8 cellular contexts compared by ENCODE assay signal in the genomic region with DNA sequence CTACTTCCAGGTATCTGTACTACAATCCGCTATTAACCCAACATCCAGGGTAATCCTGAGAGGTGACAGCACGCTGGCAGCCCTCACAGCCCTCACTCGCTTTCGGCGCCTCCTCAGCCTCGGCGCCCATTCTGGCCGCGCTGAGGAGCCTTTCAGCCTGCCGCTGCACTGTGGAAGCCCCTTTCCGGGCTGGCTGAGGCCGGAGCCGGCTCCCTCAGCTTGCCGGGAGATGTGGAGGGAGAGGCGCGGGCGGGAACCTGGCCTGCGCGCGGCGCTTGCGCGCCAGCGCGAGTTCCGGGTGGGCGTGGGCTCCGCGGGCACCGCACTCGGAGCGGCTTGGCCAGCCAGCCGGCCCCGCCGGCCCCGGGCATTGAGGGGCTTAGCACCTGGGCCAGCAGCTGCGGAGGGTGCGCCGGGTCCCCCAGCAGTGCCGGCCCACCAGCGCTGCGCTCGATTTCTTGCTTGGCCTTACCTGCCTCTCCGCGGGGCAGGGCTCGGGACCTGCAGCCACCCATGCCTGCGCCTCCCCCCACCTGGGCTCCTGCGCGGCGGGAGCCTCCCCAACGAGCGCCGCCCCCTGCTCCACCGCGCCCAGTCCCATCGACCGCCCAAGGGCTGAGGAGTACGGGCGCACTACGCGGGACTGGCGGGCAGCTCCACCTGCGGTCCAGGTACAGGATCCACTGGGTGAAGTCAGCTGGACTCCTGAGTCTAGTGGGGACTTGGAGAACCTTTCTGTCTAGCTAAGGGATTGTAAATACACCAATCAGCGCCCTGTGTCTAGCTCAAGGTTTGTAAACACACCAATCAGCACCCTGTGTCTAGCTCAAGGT.
DNase-seq lines count a peak whose midpoint lies in the region; ATAC-seq and TF ChIP-seq lines count a peak whose summit lies in the region.

No MANE protein-coding gene starts in this region.

- no peak overlapping the region for H3K9ac ChIP-seq in HUES6 (ENCODE audit: low read length)

- TF ChIP-seq CTCF in uterus (IDR thresholded peaks at IDR 0.05) = no peak

- H3K4me3 Mint-ChIP-seq in central memory CD8-positive, alpha-beta T cell = peak overlapping the region; percentile 26
- peak overlapping the region; percentile 60 for H3K4me3 Mint-ChIP-seq in memory B cell

- H3K27me3 Mint-ChIP-seq in central memory CD8-positive, alpha-beta T cell = peaks cover 24% of the 10 kb centered on the region
- H3K27me3 Mint-ChIP-seq in memory B cell = peaks cover 9% of the 10 kb centered on the region

- H3K36me3 Mint-ChIP-seq in central memory CD8-positive, alpha-beta T cell (ENCODE audit: insufficient read depth) = no peaks in the 10 kb centered on the region
- no peaks in the 10 kb centered on the region for H3K36me3 Mint-ChIP-seq in memory B cell

- H3K9me3 Mint-ChIP-seq in central memory CD8-positive, alpha-beta T cell = no peaks in the 10 kb centered on the region
- no peaks in the 10 kb centered on the region for H3K9me3 Mint-ChIP-seq in memory B cell

- H3K4me1 ChIP-seq in HUES6 (ENCODE audit: control insufficient read depth, insufficient read depth, low read length) (no peaks in the 10 kb centered on the region), uterus (no peaks in the 10 kb centered on the region)

- H3K9me3 ChIP-seq in HUES6 (ENCODE audit: control insufficient read depth, insufficient read depth, low read depth, low read length) (no peaks in the 10 kb centered on the region), uterus (no peaks in the 10 kb centered on the region)

- no peak for ATAC-seq in central memory CD8-positive, alpha-beta T cell (replicated peaks; ENCODE audit: extremely low read depth, poor library complexity, severe bottlenecking)
- ATAC-seq in memory B cell (ENCODE audit: low read depth) = no peak

- H3K4me1 Mint-ChIP-seq in central memory CD8-positive, alpha-beta T cell = no peaks in the 10 kb centered on the region
- no peaks in the 10 kb centered on the region for H3K4me1 Mint-ChIP-seq in memory B cell

- DNase-seq in ELF-1 (ENCODE audit: low read depth, low spot score) (peak; percentile 65), memory B cell (ENCODE audit: low spot score in 2 of 2) (no peak), uterus (no peak), 8988T (no peak), DMS79 (lab: John Stamatoyannopoulos, UW) (no peak), NCI-H82 treated with DMSO at 0.1 percent for 48 hours (lab: John Stamatoyannopoulos, UW; ENCODE audit: unreplicated experiment) (no peak)
- no peak for DNase-seq in central memory CD8-positive, alpha-beta T cell (ENCODE audit: low spot score in 2 of 2)

- no peak overlapping the region for H3K27ac Mint-ChIP-seq in central memory CD8-positive, alpha-beta T cell (ENCODE audit: low read depth)
- no peak overlapping the region for H3K27ac Mint-ChIP-seq in memory B cell

- H3K27me3 ChIP-seq in HUES6 (ENCODE audit: control insufficient read depth, insufficient read depth, low read length) = no peaks in the 10 kb centered on the region
- H3K27me3 ChIP-seq in uterus = no peaks in the 10 kb centered on the region

- TF ChIP-seq POLR2A in uterus (IDR thresholded peaks at IDR 0.05) = no peak

- intact Hi-C loops in uterus (cut with DNase I; ENCODE audit: low total_unique reads) = no loop called here

- peak overlapping the region; percentile 60; the same call in 1 of the 2 replicates for H3K4me3 ChIP-seq in HUES6 (ENCODE audit: low read depth, low read length)
- H3K4me3 ChIP-seq in uterus = peak overlapping the region; percentile 6 to 29

- H3K36me3 ChIP-seq in HUES6 (ENCODE audit: control insufficient read depth, insufficient read depth, low read length) (no peaks in the 10 kb centered on the region), uterus (no peaks in the 10 kb centered on the region)

- no peak overlapping the region for H3K27ac ChIP-seq in HUES6 (ENCODE audit: low read depth, low read length)
- no peak overlapping the region for H3K27ac ChIP-seq in uterus
